In genomic region chr7:116259821-116260440, GRCh38 we compare ENCODE assay signal across 12 cellular contexts. TPM values are rescaled to one million over a fixed set of nuclear protein-coding genes. Genes with fewer than 3 reads are reported as not detected.
DNase-seq lines count a peak whose midpoint lies in the region; ATAC-seq and TF ChIP-seq lines count a peak whose summit lies in the region.
"Had no signal": no experiment of that assay in that cellular context is flagged by ENCODE, and none has a peak within 500 bp of the region (broad histone marks: within the 10 kb centered on the region; RNA-seq: fewer than 3 reads in every experiment).

No MANE protein-coding gene starts in this region.

- H3K79me2 ChIP-seq in OCI-LY7 (ENCODE audit: insufficient read depth, low read depth, low read length), result no peaks in the 10 kb centered on the region

- peaks cover 10% of the 10 kb centered on the region for H3K4me1 ChIP-seq in mesodermal cell (ENCODE audit: control insufficient read depth, insufficient read depth, low read length, poor library complexity, severe bottlenecking)
- no peaks in the 10 kb centered on the region for H3K4me1 ChIP-seq in OCI-LY7 (ENCODE audit: insufficient read depth, low read length, poor library complexity, severe bottlenecking)

- H3K27ac ChIP-seq in mesodermal cell (ENCODE audit: low read depth, low read length, severe bottlenecking) (peak overlapping the region; percentile 51), OCI-LY7 (ENCODE audit: low read depth, low read length, poor library complexity, severe bottlenecking) (no peak overlapping the region)

- H3K36me3 ChIP-seq in BJ (ENCODE audit: control insufficient read depth, insufficient read depth, low read length), result no peaks in the 10 kb centered on the region
- peaks cover 24% of the 10 kb centered on the region for H3K36me3 ChIP-seq in mesodermal cell (ENCODE audit: control insufficient read depth, insufficient read depth, low read length)
- H3K36me3 ChIP-seq in OCI-LY7 (ENCODE audit: insufficient read depth, low read length), result no peaks in the 10 kb centered on the region

- CTCF ChIA-PET in BJ (lab: Yijun Ruan, JAX) (interaction anchor here (0.8 to 6.1 kb wide), 17 partner anchors 8 to 333 kb away, joined by 3 to 77 read pairs (median 6); partner anchors contain the start of gene CAV1), OCI-LY7 (lab: Charles Lee; ENCODE audit: unreplicated experiment) (no interaction called here)

- H4K20me1 ChIP-seq in OCI-LY7 (ENCODE audit: insufficient read depth, low read length), result no peaks in the 10 kb centered on the region

- POLR2A ChIA-PET in BJ (lab: Charles Lee) (interaction anchor here (0.5 to 1.4 kb wide), 7 partner anchors 169 to 548 kb away, joined by 3 to 21 read pairs (median 7); no protein-coding TSS in a partner anchor), OCI-LY7 (lab: Charles Lee) (interaction anchor here (1.0 kb wide), 1 partner anchor 548 kb away, joined by 6 read pairs; no protein-coding TSS in a partner anchor)

- no TSS peak for BruUV-seq in OCI-LY7 (replicated peaks; lab: Mats Ljungman, UMichigan)

- H3K4me3 ChIP-seq in BJ (ENCODE audit: low read depth, low read length) (no peak overlapping the region), choroid plexus epithelial cell (ENCODE audit: low read depth, low read length) (no peak overlapping the region), mesodermal cell (ENCODE audit: extremely low read depth, insufficient read depth, low read length, poor library complexity, severe bottlenecking) (no peak overlapping the region), OCI-LY7 (ENCODE audit: low read depth, low read length, poor library complexity, severe bottlenecking) (no peak overlapping the region)

- ATAC-seq in GM19351 (IDR thresholded peaks at IDR 0.05; ENCODE audit: unreplicated experiment), result no peak
- ATAC-seq in GM18520 (IDR thresholded peaks at IDR 0.05; ENCODE audit: unreplicated experiment), result no peak

- no peak overlapping the region for H3K4me2 ChIP-seq in OCI-LY7 (ENCODE audit: low read length)

- no peak overlapping the region for H2AFZ ChIP-seq in OCI-LY7 (ENCODE audit: low read length)

- 88 to 93% methylated on average over 2 to 3 of the region's 6 CpGs for WGBS in mesodermal cell (ENCODE audit: insufficient coverage in 2 of 2), 2 experiments

- TF ChIP-seq CTCF in BJ (IDR thresholded peaks at IDR 0.05; ENCODE audit: insufficient read depth, low read depth, low read length) (no peak), choroid plexus epithelial cell (conservative IDR thresholded peaks at IDR 0.05; ENCODE audit: low read depth, low read length) (no peak), OCI-LY7 (conservative IDR thresholded peaks at IDR 0.05; ENCODE audit: low read length) (no peak)

- H3K27me3 ChIP-seq in BJ (ENCODE audit: control insufficient read depth, insufficient read depth, low read length), result no peaks in the 10 kb centered on the region

- no peaks in the 10 kb centered on the region for H3K9me2 ChIP-seq in OCI-LY7 (ENCODE audit: insufficient read depth, low read length)

- DNase-seq in BJ (ENCODE audit: low read depth) (peak; percentile 37), LoVo (ENCODE audit: low spot score) (peak; percentile 40), choroid plexus epithelial cell (ENCODE audit: low read depth) (peak; percentile 85), OCI-LY7 (ENCODE audit: low spot score) (no peak), NCI-H2107 (lab: John Stamatoyannopoulos, UW) (no peak)
- DNase-seq: activated CD8-positive, alpha-beta memory T cell treated with anti-CD3 and anti-CD28 coated beads, Interleukin-2, amount 50 U/mL, for 48 hours; CD4-positive, CD25-positive, alpha-beta regulatory T cell; Karpas-422; NCI-H2171 had no signal

- H3K9me3 ChIP-seq in mesodermal cell (ENCODE audit: control insufficient read depth, low read length), result peaks cover 3% of the 10 kb centered on the region
- no peaks in the 10 kb centered on the region for H3K9me3 ChIP-seq in OCI-LY7 (ENCODE audit: low read length)

- intact Hi-C loops in OCI-LY7 (cut with micrococcal nuclease; ENCODE audit: unreplicated experiment), result loop anchor here (2.0 kb wide), 1 partner anchor 547 kb away; no protein-coding TSS in a partner anchor

RNA-seq across cellular contexts. Expression of gene TES, which starts 49.6 kb away (rescaled TPM):
- 93.2 and 108 TPM in 2 replicates for polyA plus RNA-seq in BJ (2011; rRNA removed)
- polyA minus RNA-seq in BJ (2011; rRNA and poly(A)+ RNA removed), result 44.0 and 58.5 TPM in 2 replicates
- 52.5 TPM for polyA plus RNA-seq in mesodermal cell (2013, experiment 1 of 2)
- polyA plus RNA-seq in mesodermal cell (2013, experiment 2 of 2), result 52.2 TPM
- not detected in 2 replicates for total RNA-seq in OCI-LY7 (2014; rRNA removed; shearing (Covaris generic))
- not detected in 2 replicates for total RNA-seq in OCI-LY7 (2022)

Comparison
In these comparisons a context has a peak if more than half of its experiments do, and no peak if none do; other contexts are left out.
1. DNase-seq: peak in BJ (single experiment), LoVo (single experiment) and choroid plexus epithelial cell (single experiment); none in OCI-LY7 (single experiment) and NCI-H2107 (single experiment).